ENCODE assay signal across 11 cellular contexts in the genomic region with DNA sequence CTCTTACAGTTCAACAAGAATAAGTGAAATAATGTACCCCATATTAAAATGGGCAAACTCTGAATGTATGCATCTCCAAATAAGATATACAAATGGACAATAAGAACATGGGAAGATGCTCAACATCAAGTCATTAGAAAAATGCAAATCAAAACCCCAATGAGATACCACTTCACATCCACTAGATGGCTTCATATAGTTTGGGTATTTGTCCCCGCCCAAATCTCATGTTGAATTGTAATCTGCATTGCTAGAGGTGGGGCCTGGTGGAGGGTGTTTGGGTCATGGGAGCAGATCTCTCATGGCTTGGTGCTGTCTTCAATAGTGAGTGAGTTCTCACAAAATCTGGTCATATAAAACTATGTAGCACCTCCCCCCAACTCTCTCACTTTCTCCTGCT. TPM values are rescaled to one million over a fixed set of nuclear protein-coding genes. Genes with fewer than 3 reads are reported as not detected.
DNase-seq lines count a peak whose midpoint lies in the region; ATAC-seq and TF ChIP-seq lines count a peak whose summit lies in the region.
"Had no signal": no experiment of that assay in that cellular context is flagged by ENCODE, and none has a peak within 500 bp of the region (broad histone marks: within the 10 kb centered on the region; RNA-seq: fewer than 3 reads in every experiment).

No MANE protein-coding gene starts in this region.

- H3K9me3 ChIP-seq in endodermal cell (ENCODE audit: control insufficient read depth, low read length): peaks cover 4% of the 10 kb centered on the region

- H3K4me3 ChIP-seq in endodermal cell (ENCODE audit: low read length): no peak overlapping the region

- H3K36me3 Mint-ChIP-seq in endodermal cell (ENCODE audit: low read depth): peaks cover 7% of the 10 kb centered on the region

- no peak overlapping the region for H3K9ac ChIP-seq in endodermal cell (ENCODE audit: extremely low read depth, low read length, poor library complexity, severe bottlenecking)

- 0% methylated on average over 1 of the region's 1 CpG for WGBS in endodermal cell (ENCODE audit: insufficient coverage in 1 of 2, insufficient read length in 1 of 2), 2 experiments

- ATAC-seq in GM19395 (IDR thresholded peaks at IDR 0.05; ENCODE audit: unreplicated experiment): no peak
- no peak for ATAC-seq in HG02642 (IDR thresholded peaks at IDR 0.05; ENCODE audit: poor library complexity, unreplicated experiment)
- ATAC-seq: naive thymus-derived CD4-positive, alpha-beta T cell had no signal

- TF ChIP-seq POLR2A in erythroblast (IDR thresholded peaks at IDR 0.05; ENCODE audit: low read length): no peak

- H3K27me3 Mint-ChIP-seq in endodermal cell (ENCODE audit: insufficient read depth): peaks cover 41% of the 10 kb centered on the region
- H3K27me3 Mint-ChIP-seq: naive thymus-derived CD4-positive, alpha-beta T cell had no signal

- DNase-seq in stimulated activated CD4-positive, alpha-beta T cell treated with anti-CD3 and anti-CD28 coated beads, Interleukin-15, amount 100 ng/mL, for 24 hours: peak; percentile 24
- no peak for DNase-seq in stimulated activated CD4-positive, alpha-beta T cell treated with anti-CD3 and anti-CD28 coated beads, Interleukin-1b, Interleukin-23, amount 100 ng/mL, for 48 hours
- DNase-seq in NCI-H526 treated with DMSO at 0.1 percent for 48 hours (lab: John Stamatoyannopoulos, UW) (peak; percentile 36), endodermal cell (no peak), erythroblast (lab: John Stamatoyannopoulos, UW) (no peak), NCI-H2171 treated with DMSO at 0.1 percent for 48 hours (lab: John Stamatoyannopoulos, UW) (no peak)

- H3K27ac Mint-ChIP-seq in endodermal cell: no peak overlapping the region
- H3K27ac Mint-ChIP-seq: naive thymus-derived CD4-positive, alpha-beta T cell had no signal

- no peaks in the 10 kb centered on the region for H3K36me3 ChIP-seq in endodermal cell (ENCODE audit: control insufficient read depth, insufficient read depth, low read length)

- H3K4me1 ChIP-seq in endodermal cell (ENCODE audit: control insufficient read depth, insufficient read depth, low read length): peaks cover under 1% of the 10 kb centered on the region

- H3K9me3 Mint-ChIP-seq in endodermal cell: no peaks in the 10 kb centered on the region

- H3K27ac ChIP-seq in endodermal cell (ENCODE audit: low read depth, low read length): no peak overlapping the region

- peaks cover 7% of the 10 kb centered on the region for H3K4me1 Mint-ChIP-seq in endodermal cell

- H3K4me3 Mint-ChIP-seq in endodermal cell: no peak overlapping the region
- H3K4me3 Mint-ChIP-seq: naive thymus-derived CD4-positive, alpha-beta T cell had no signal

- peak; percentile 66 for TF ChIP-seq CTCF in endodermal cell (conservative IDR thresholded peaks at IDR 0.05)

- peaks cover 70% of the 10 kb centered on the region for H3K27me3 ChIP-seq in endodermal cell (ENCODE audit: control insufficient read depth, insufficient read depth, low read length, poor library complexity, severe bottlenecking)

RNA-seq across cellular contexts. Expression of gene MPZL2, which starts 5.7 kb away (rescaled TPM):
- total RNA-seq in endodermal cell: 1 to 10 TPM; 3.2 to 4.4 TPM
- 1.1 TPM for polyA plus RNA-seq in endodermal cell (2013, experiment 1 of 2)
- 0.33 TPM for polyA plus RNA-seq in endodermal cell (2013, experiment 2 of 2)

RNA-seq across cellular contexts. Expression of gene MPZL3, which starts 6.2 kb away (rescaled TPM):
- 1 to 10 TPM; 4.1 to 5.7 TPM for total RNA-seq in endodermal cell
- polyA plus RNA-seq in endodermal cell (2013, experiment 1 of 2): 0.32 TPM
- 0.54 TPM for polyA plus RNA-seq in endodermal cell (2013, experiment 2 of 2)

RNA-seq across cellular contexts. Expression of gene JAML, which starts 33.6 kb away (rescaled TPM):
- total RNA-seq in endodermal cell: under 1 TPM; 0.40 to 0.55 TPM
- not detected for polyA plus RNA-seq in endodermal cell (2013, experiment 1 of 2)
- polyA plus RNA-seq in endodermal cell (2013, experiment 2 of 2): not detected
- total RNA-seq: NCI-H460 had no signal

RNA-seq across cellular contexts. Expression of gene CD3E, which starts 46.1 kb away (rescaled TPM):
- under 1 TPM in 1 of 2 donors, not detected in 1; 0.29 TPM for total RNA-seq in endodermal cell
- not detected for polyA plus RNA-seq in endodermal cell (2013, experiment 1 of 2)
- not detected for polyA plus RNA-seq in endodermal cell (2013, experiment 2 of 2)
- total RNA-seq: endothelial cell of umbilical vein, NCI-H460 had no signal
- polyA plus RNA-seq: endothelial cell of umbilical vein had no signal

Comparison
In these comparisons a context has a peak if more than half of its experiments do, and no peak if none do; other contexts are left out.
1. DNase-seq: peak in stimulated activated CD4-positive, alpha-beta T cell treated with anti-CD3 and anti-CD28 coated beads, Interleukin-15, amount 100 ng/mL, for 24 hours (single experiment) and NCI-H526 treated with DMSO at 0.1 percent for 48 hours (single experiment); none in stimulated activated CD4-positive, alpha-beta T cell treated with anti-CD3 and anti-CD28 coated beads, Interleukin-1b, Interleukin-23, amount 100 ng/mL, for 48 hours (single experiment), endodermal cell (single experiment), erythroblast (0 of 2) and NCI-H2171 treated with DMSO at 0.1 percent for 48 hours (single experiment).